Comparison of ENCODE assay signal across 10 cellular contexts in genomic region chr16:56477096-56477878, GRCh38.
A peak's percentile ranks its signal among the peaks of the same experiment; 100 is the strongest.
DNase-seq lines count a peak whose midpoint lies in the region; ATAC-seq lines count a peak whose summit lies in the region.
"Had no signal": no experiment of that assay in that cellular context is flagged by ENCODE, and none has a peak within 500 bp of the region (broad histone marks: within the 10 kb centered on the region; RNA-seq: fewer than 3 reads in every experiment).

No MANE protein-coding gene starts in this region.

- no peak for ATAC-seq in HG03342 (IDR thresholded peaks at IDR 0.05; ENCODE audit: unreplicated experiment)

- peak; percentile 8 for DNase-seq in activated naive CD4-positive, alpha-beta T cell treated with Interleukin-2 at 50 U/mL for 16 hours
- no peak for DNase-seq in activated naive CD4-positive, alpha-beta T cell (lab: John Stamatoyannopoulos, UW)
- peak; percentile 58 for DNase-seq in SW480 (ENCODE audit: low spot score)
- DNase-seq in fibroblast of peridontal ligament (ENCODE audit: extremely low read depth): peak; percentile 92
- peak; percentile 88 for DNase-seq in stromal cell of bone marrow (ENCODE audit: low read depth)
- DNase-seq in NCI-H1092 (lab: John Stamatoyannopoulos, UW): no peak
- DNase-seq in T-helper 2 cell: no peak
- DNase-seq: DMS 273 treated with DMSO at 0.1 percent for 48 hours, tibial artery had no signal

Comparison
In these comparisons a context has a peak if more than half of its experiments do, and no peak if none do; other contexts are left out.
1. DNase-seq: peak in activated naive CD4-positive, alpha-beta T cell treated with Interleukin-2 at 50 U/mL for 16 hours (single experiment), SW480 (single experiment), fibroblast of peridontal ligament (single experiment) and stromal cell of bone marrow (single experiment); none in activated naive CD4-positive, alpha-beta T cell (0 of 4), NCI-H1092 (single experiment) and T-helper 2 cell (0 of 5).